ENCODE assay signal across 8 cellular contexts in the genomic region with DNA sequence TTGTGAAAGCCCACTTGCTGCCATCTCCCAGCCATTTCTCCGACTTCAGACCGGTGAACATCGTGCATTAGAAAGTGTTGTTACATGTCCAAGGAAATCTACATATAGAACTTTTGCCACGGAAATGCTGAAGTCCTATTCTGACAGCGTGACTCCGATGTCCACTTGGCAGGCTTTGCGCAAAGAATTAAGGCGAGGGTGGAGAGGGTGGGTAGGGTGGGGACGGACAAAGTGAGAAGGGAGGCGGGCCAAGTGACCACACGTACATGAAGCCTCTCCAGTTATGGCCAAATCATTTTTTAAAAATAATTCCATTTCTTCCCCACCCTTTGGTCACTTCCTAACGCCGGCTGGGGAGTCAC. TPM values are rescaled to one million over a fixed set of nuclear protein-coding genes. Genes with fewer than 3 reads are reported as not detected.
DNase-seq lines count a peak whose midpoint lies in the region; ATAC-seq and TF ChIP-seq lines count a peak whose summit lies in the region.

No MANE protein-coding gene starts in this region.

- H3K27me3 ChIP-seq in esophagus squamous epithelium (peaks cover 0 to 3% (median 0%) of the 10 kb centered on the region in 4 donors), trophoblast cell (ENCODE audit: insufficient read depth, low read length) (no peaks in the 10 kb centered on the region)

- H3K36me3 ChIP-seq in ES-I3 (ENCODE audit: insufficient read depth, low read length) = no peaks in the 10 kb centered on the region
- H3K36me3 ChIP-seq in OCI-LY7 (ENCODE audit: insufficient read depth, low read length) = no peaks in the 10 kb centered on the region
- H3K36me3 ChIP-seq in esophagus squamous epithelium = no peaks in the 10 kb centered on the region
- no peaks in the 10 kb centered on the region for H3K36me3 ChIP-seq in trophoblast cell (ENCODE audit: control insufficient read depth in 1 of 2, insufficient read depth in 2 of 2, low read length in 2 of 2)

- H3K79me2 ChIP-seq in OCI-LY7 (ENCODE audit: insufficient read depth, low read depth, low read length) = no peaks in the 10 kb centered on the region
- H3K79me2 ChIP-seq in trophoblast cell (ENCODE audit: control insufficient read depth, insufficient read depth, low read length, poor library complexity) = no peaks in the 10 kb centered on the region

- no peaks in the 10 kb centered on the region for H3K9me2 ChIP-seq in OCI-LY7 (ENCODE audit: insufficient read depth, low read length)

- H2AFZ ChIP-seq in OCI-LY7 (ENCODE audit: low read length) (peak overlapping the region; percentile 94), trophoblast cell (ENCODE audit: insufficient read depth, low read length, poor library complexity) (peak overlapping the region; percentile 46)

- no peaks in the 10 kb centered on the region for H4K20me1 ChIP-seq in OCI-LY7 (ENCODE audit: insufficient read depth, low read length)

- H3K79me1 ChIP-seq in trophoblast cell (ENCODE audit: low read length) = peaks cover 4% of the 10 kb centered on the region

- ATAC-seq in HG03025 (IDR thresholded peaks at IDR 0.05; ENCODE audit: low FRiP score, unreplicated experiment) (no peak), left lobe of liver (no peak), GM19467 (IDR thresholded peaks at IDR 0.05; ENCODE audit: unreplicated experiment) (no peak)

- H3K27ac ChIP-seq in OCI-LY7 (ENCODE audit: low read depth, low read length, poor library complexity, severe bottlenecking) = no peak overlapping the region
- H3K27ac ChIP-seq in esophagus squamous epithelium = peak overlapping the region; percentile 65 to 93 (median 90)
- H3K27ac ChIP-seq in trophoblast cell (ENCODE audit: low read depth, low read length) = no peak overlapping the region

- peaks cover 9% of the 10 kb centered on the region; the same call in 1 of the 2 replicates for H3K4me1 ChIP-seq in ES-I3 (ENCODE audit: insufficient read depth, low read length)
- peaks cover 28% of the 10 kb centered on the region for H3K4me1 ChIP-seq in OCI-LY7 (ENCODE audit: insufficient read depth, low read length, poor library complexity, severe bottlenecking)
- peaks cover 11 to 39% (median 16%) of the 10 kb centered on the region in 3 donors for H3K4me1 ChIP-seq in esophagus squamous epithelium
- no peaks in the 10 kb centered on the region for H3K4me1 ChIP-seq in trophoblast cell (ENCODE audit: control insufficient read depth in 1 of 2, insufficient read depth in 2 of 2, low read length in 2 of 2)

- CTCF ChIA-PET in OCI-LY7 (lab: Charles Lee; ENCODE audit: unreplicated experiment) = interaction anchor here (1.0 kb wide), 2 partner anchors 172 to 196 kb away, joined by 3 to 7 read pairs; no protein-coding TSS in a partner anchor

- H4K12ac ChIP-seq in trophoblast cell (ENCODE audit: low read depth, low read length) = no peak overlapping the region

- H3K9ac ChIP-seq in ES-I3 (ENCODE audit: low read depth, low read length) (peak overlapping the region; percentile 95), trophoblast cell (ENCODE audit: low read length) (no peak overlapping the region)

- POLR2A ChIA-PET in OCI-LY7 (lab: Charles Lee) = interaction anchor here (0.5 to 1.8 kb wide), 8 partner anchors 18 to 253 kb away, joined by 3 to 9 read pairs (median 3); no protein-coding TSS in a partner anchor

- intact Hi-C loops in OCI-LY7 (cut with micrococcal nuclease; ENCODE audit: unreplicated experiment) = loop anchor here (1.0 to 2.0 kb wide), 2 partner anchors 49 to 189 kb away; a partner anchor contains a TSS
- intact Hi-C loops in esophagus squamous epithelium (cut with DNase I) = loop anchor here (5.0 kb wide), 2 partner anchors 143 to 193 kb away; a partner anchor contains a TSS

- no peak overlapping the region for H3K14ac ChIP-seq in trophoblast cell (ENCODE audit: low read length)

- no TSS peak for BruUV-seq in OCI-LY7 (replicated peaks; lab: Mats Ljungman, UMichigan)

- WGBS in esophagus squamous epithelium, 2 donors = 1 to 8% methylated on average over 10 to 13 of the region's 13 CpGs
- no CpG with 5 or more reads among the region's 13 CpGs for WGBS in trophoblast cell (ENCODE audit: extremely low coverage, insufficient coverage, insufficient read length)

- no peak overlapping the region for H4K91ac ChIP-seq in trophoblast cell (ENCODE audit: low read depth, low read length)

- no peak overlapping the region for H3K18ac ChIP-seq in trophoblast cell (ENCODE audit: low read length)

- H2BK5ac ChIP-seq in trophoblast cell (ENCODE audit: low read depth, low read length, poor library complexity) = no peak overlapping the region

- TF ChIP-seq CTCF in OCI-LY7 (conservative IDR thresholded peaks at IDR 0.05; ENCODE audit: low read length) (no peak), esophagus squamous epithelium (IDR thresholded peaks at IDR 0.05) (no peak)

- no peak overlapping the region for H2AK5ac ChIP-seq in trophoblast cell (ENCODE audit: low read length)

- H3K4ac ChIP-seq in trophoblast cell (ENCODE audit: low read depth, low read length) = no peak overlapping the region

- DNase-seq in OCI-LY7 (ENCODE audit: low spot score) (no peak), esophagus squamous epithelium (lab: John Stamatoyannopoulos, UW) (no peak), trophoblast cell (no peak), left lobe of liver (ENCODE audit: low spot score) (no peak)
- no peak for DNase-seq in activated effector memory CD4-positive, alpha-beta T cell treated with Interleukin-2 at 50 U/mL for 16 hours

- H3K4me3 ChIP-seq in OCI-LY7 (ENCODE audit: low read depth, low read length, poor library complexity, severe bottlenecking) (peak overlapping the region; percentile 93), esophagus squamous epithelium (peak overlapping the region; percentile 45 to 96 (median 86)), trophoblast cell (ENCODE audit: low read depth, low read length) (peak overlapping the region; percentile 91)

- H3K23ac ChIP-seq in trophoblast cell (ENCODE audit: low read length) = no peak overlapping the region

- no peak overlapping the region for H2BK120ac ChIP-seq in trophoblast cell (ENCODE audit: insufficient read depth, low read length, poor library complexity)

- H3K4me2 ChIP-seq in OCI-LY7 (ENCODE audit: low read length) = peak overlapping the region; percentile 96
- H3K4me2 ChIP-seq in trophoblast cell (ENCODE audit: low read length) = peak overlapping the region; percentile 95

- no peak for TF ChIP-seq POLR2A in esophagus squamous epithelium (IDR thresholded peaks at IDR 0.05)

- H2BK12ac ChIP-seq in trophoblast cell (ENCODE audit: low read length) = no peak overlapping the region

- H3K9me3 ChIP-seq in ES-I3 (ENCODE audit: control insufficient read depth, insufficient read depth, low read length) (no peaks in the 10 kb centered on the region), OCI-LY7 (ENCODE audit: low read length) (no peaks in the 10 kb centered on the region), esophagus squamous epithelium (no peaks in the 10 kb centered on the region), trophoblast cell (ENCODE audit: insufficient read depth, low read depth, low read length) (no peaks in the 10 kb centered on the region)

- peak overlapping the region; percentile 24 for H4K8ac ChIP-seq in trophoblast cell (ENCODE audit: low read depth, low read length)

RNA-seq across cellular contexts. Expression of a gene that starts 0.5 kb away (rescaled TPM):
- total RNA-seq in OCI-LY7 (2014; rRNA removed; shearing (Covaris generic)) = 8.8 and 9.2 TPM in 2 replicates
- total RNA-seq in OCI-LY7 (2022) = 8.8 and 9.0 TPM in 2 replicates
- total RNA-seq in esophagus squamous epithelium = 10 to 100 TPM; 10.7 to 25.7 (median 21.5) TPM
- 23.6 and 24.3 TPM in 2 replicates for polyA plus RNA-seq in trophoblast cell (2013)
- total RNA-seq in left lobe of liver = 102 TPM

Comparison
In these comparisons a context has a peak if more than half of its experiments do, and no peak if none do; other contexts are left out.
1. H3K27ac ChIP-seq: peak in esophagus squamous epithelium (4 of 4); none in OCI-LY7 (single experiment) and trophoblast cell (single experiment).
2. Peak in every context shown above with its lines, with median percentiles within 50 percentile points of each other: H3K4me3 ChIP-seq.